Comparison of ENCODE assay signal across 8 cellular contexts in genomic region chr1:27487927-27488522, GRCh38. TPM values are rescaled to one million over a fixed set of nuclear protein-coding genes. Genes with fewer than 3 reads are reported as not detected.
DNase-seq lines count a peak whose midpoint lies in the region; ATAC-seq and TF ChIP-seq lines count a peak whose summit lies in the region.

No MANE protein-coding gene starts in this region.

- POLR2A ChIA-PET in HEK293 (lab: Yijun Ruan, JAX): interaction anchor here (0.7 to 1.2 kb wide), 3 partner anchors 38 to 59 kb away, joined by 3 read pairs; no protein-coding TSS in a partner anchor

- H3K27me3 ChIP-seq in psoas muscle (ENCODE audit: insufficient read depth in 3 of 3, low read length in 2 of 3): no peaks in the 10 kb centered on the region

- 19 to 32% (median 21%) methylated on average over 4 of the region's 4 CpGs for WGBS in psoas muscle, 3 donors

- no peaks in the 10 kb centered on the region for H3K9me3 ChIP-seq in HEK293 (ENCODE audit: control insufficient read depth, insufficient read depth, low read depth, low read length)
- no peaks in the 10 kb centered on the region for H3K9me3 ChIP-seq in psoas muscle

- TF ChIP-seq CTCF in HEK293 (tag by site-specific recombination; IDR thresholded peaks at IDR 0.05) (no peak), psoas muscle (IDR thresholded peaks at IDR 0.05) (no peak)

- CTCF ChIA-PET in HEK293 (lab: Yijun Ruan, JAX): interaction anchor here (0.6 to 3.0 kb wide), 8 partner anchors 19 to 179 kb away, joined by 3 to 11 read pairs (median 4); no protein-coding TSS in a partner anchor

- peak overlapping the region; percentile 1; the same call in 1 of the 2 replicates for H3K27ac ChIP-seq in HEK293 (ENCODE audit: extremely low read depth, low read depth, low read length)
- peak overlapping the region; percentile 73 for H3K27ac ChIP-seq in psoas muscle

- ATAC-seq in esophagus mucosa (peak; percentile 14), psoas muscle (no peak), GM18907 (IDR thresholded peaks at IDR 0.05; ENCODE audit: unreplicated experiment) (no peak)

- no peaks in the 10 kb centered on the region; a peak in 1 of 3 replicates for H3K36me3 ChIP-seq in HEK293 (ENCODE audit: control insufficient read depth in 2 of 2, insufficient read depth in 1 of 2, low read length in 2 of 2)
- H3K36me3 ChIP-seq in psoas muscle (ENCODE audit: insufficient read depth in 1 of 2, low read depth in 1 of 2): no peaks in the 10 kb centered on the region

- H3K4me1 ChIP-seq in HEK293 (ENCODE audit: control insufficient read depth, insufficient read depth, low read length) (peaks cover 3% of the 10 kb centered on the region; the same call in 1 of the 2 replicates), psoas muscle (peaks cover 43% of the 10 kb centered on the region)

- H3K4me3 ChIP-seq in HEK293 (ENCODE audit: low read depth, low read length) (peak overlapping the region; percentile 8), psoas muscle (peak overlapping the region; percentile 94)

- intact Hi-C loops in psoas muscle (cut with DNase I): loop anchor here in 1 of 2 donors (1.0 kb wide), 1 partner anchor 71 kb away; no protein-coding TSS in a partner anchor

- DNase-seq in SIG-M5 treated with dmso at 0.1 percent for 504 hours (lab: John Stamatoyannopoulos, UW; ENCODE audit: unreplicated experiment) (peak; percentile 89), psoas muscle (no peak), NCI-H1105 treated with DMSO at 0.1 percent for 48 hours (lab: John Stamatoyannopoulos, UW) (no peak), HPDE6-E6E7 (ENCODE audit: extremely low spot score) (no peak), NCI-H524 (lab: John Stamatoyannopoulos, UW) (no peak)

TF ChIP-seq in HEK293, 187 proteins besides CTCF, POLR2A, EP300 and RAD21:
- TF ChIP-seq, protein P1, sequence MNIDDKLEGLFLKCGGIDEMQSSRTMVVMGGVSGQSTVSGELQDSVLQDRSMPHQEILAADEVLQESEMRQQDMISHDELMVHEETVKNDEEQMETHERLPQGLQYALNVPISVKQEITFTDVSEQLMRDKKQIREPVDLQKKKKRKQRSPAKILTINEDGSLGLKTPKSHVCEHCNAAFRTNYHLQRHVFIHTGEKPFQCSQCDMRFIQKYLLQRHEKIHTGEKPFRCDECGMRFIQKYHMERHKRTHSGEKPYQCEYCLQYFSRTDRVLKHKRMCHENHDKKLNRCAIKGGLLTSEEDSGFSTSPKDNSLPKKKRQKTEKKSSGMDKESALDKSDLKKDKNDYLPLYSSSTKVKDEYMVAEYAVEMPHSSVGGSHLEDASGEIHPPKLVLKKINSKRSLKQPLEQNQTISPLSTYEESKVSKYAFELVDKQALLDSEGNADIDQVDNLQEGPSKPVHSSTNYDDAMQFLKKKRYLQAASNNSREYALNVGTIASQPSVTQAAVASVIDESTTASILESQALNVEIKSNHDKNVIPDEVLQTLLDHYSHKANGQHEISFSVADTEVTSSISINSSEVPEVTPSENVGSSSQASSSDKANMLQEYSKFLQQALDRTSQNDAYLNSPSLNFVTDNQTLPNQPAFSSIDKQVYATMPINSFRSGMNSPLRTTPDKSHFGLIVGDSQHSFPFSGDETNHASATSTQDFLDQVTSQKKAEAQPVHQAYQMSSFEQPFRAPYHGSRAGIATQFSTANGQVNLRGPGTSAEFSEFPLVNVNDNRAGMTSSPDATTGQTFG (tag by site-specific recombination; IDR thresholded peaks at IDR 0.05; ENCODE audit: borderline replicate concordance): no peak
- TF ChIP-seq PRDM1 (tag by site-specific recombination; IDR thresholded peaks at IDR 0.05): peak; percentile 54; the same call in 1 of the 2 replicates
- peak; percentile 16; the same call in 1 of the 2 replicates for TF ChIP-seq SP2 (tag by site-specific recombination; IDR thresholded peaks at IDR 0.05)
- peak; percentile 73 for TF ChIP-seq ZNF335 (tag by site-specific recombination; conservative IDR thresholded peaks at IDR 0.05)
- TF ChIP-seq IKZF3 (tag by site-specific recombination; IDR thresholded peaks at IDR 0.05): 0 out of 2 replicates have a peak, but pooled peaks have one; percentile 32
- TF ChIP-seq ZNF202 (tag by site-specific recombination; IDR thresholded peaks at IDR 0.05; ENCODE audit: borderline replicate concordance): no peak
- TF ChIP-seq ZNF174 (tag by site-specific recombination; IDR thresholded peaks at IDR 0.05): no peak
- TF ChIP-seq ZNF558 (tag by site-specific recombination; IDR thresholded peaks at IDR 0.05): no peak
- TF ChIP-seq ZFP3 (tag by site-specific recombination; IDR thresholded peaks at IDR 0.05; ENCODE audit: low read depth): no peak
- no peak for TF ChIP-seq ZNF544 (tag by site-specific recombination; IDR thresholded peaks at IDR 0.05)
- no peak for TF ChIP-seq ZNF221 (tag by site-specific recombination; IDR thresholded peaks at IDR 0.05; ENCODE audit: borderline replicate concordance)
TF ChIP-seq in HEK293: peak in this region for 4.

RNA-seq across cellular contexts. Expression of gene WASF2, which starts 1.9 kb away (rescaled TPM):
- total RNA-seq in esophagus mucosa (169 TPM), psoas muscle (10 to 100 TPM; 29.4 to 40.6 (median 35.9) TPM)
- polyA plus RNA-seq in psoas muscle: 10 to 100 TPM in 2 of 3 donors, 1 to 10 TPM in 1; 7.9 to 14.2 (median 11.3) TPM
